13 cellular contexts compared by ENCODE assay signal in the genomic region with DNA sequence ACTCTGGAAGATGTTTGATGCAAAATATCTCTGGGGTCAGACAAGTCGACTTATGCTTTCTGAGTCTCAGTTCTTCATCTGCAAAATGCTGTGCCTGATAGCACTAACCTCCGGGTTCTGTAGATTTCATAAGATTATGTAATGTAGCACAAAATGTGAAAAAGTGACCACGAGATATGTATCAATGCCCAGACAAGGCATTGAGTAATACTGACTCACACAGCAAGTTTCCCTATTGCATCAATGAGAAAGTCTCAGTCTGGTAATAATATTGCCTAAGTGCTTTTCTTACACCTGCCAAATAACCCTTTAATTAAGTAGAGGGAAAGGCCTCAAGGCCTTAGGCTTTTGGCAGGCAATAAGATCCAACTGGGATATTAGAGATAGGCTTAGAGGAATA. TPM values are rescaled to one million over a fixed set of nuclear protein-coding genes. Genes with fewer than 3 reads are reported as not detected.
DNase-seq lines count a peak whose midpoint lies in the region; ATAC-seq and TF ChIP-seq lines count a peak whose summit lies in the region.
"Had no signal": no experiment of that assay in that cellular context is flagged by ENCODE, and none has a peak within 500 bp of the region (broad histone marks: within the 10 kb centered on the region; RNA-seq: fewer than 3 reads in every experiment).

No MANE protein-coding gene starts in this region.

- no peak overlapping the region for H4K8ac ChIP-seq in mesendoderm (ENCODE audit: low read depth, low read length)

- DNase-seq in GM03348 (ENCODE audit: low spot score) (peak; percentile 79), NOMO-1 (lab: John Stamatoyannopoulos, UW; ENCODE audit: unreplicated experiment in 2 of 2) (peak; percentile 83 to 96), esophagus squamous epithelium (lab: John Stamatoyannopoulos, UW) (no peak), sciatic nerve (ENCODE audit: low spot score) (no peak), mesendoderm (no peak), pons (ENCODE audit: low spot score) (no peak)
- DNase-seq in central memory CD4-positive, alpha-beta T cell = no peak
- DNase-seq: activated CD8-positive, alpha-beta memory T cell treated with anti-CD3 and anti-CD28 coated beads, Interleukin-2, amount 50 U/mL, for 48 hours; hypothalamus; KBM-7; NCI-H69; T-helper 2 cell had no signal

- no peaks in the 10 kb centered on the region for H3K36me3 ChIP-seq in esophagus squamous epithelium
- no peaks in the 10 kb centered on the region for H3K36me3 ChIP-seq in mesendoderm (ENCODE audit: control insufficient read depth, insufficient read depth, low read length)

- H3K79me1 ChIP-seq in mesendoderm (ENCODE audit: low read length) = no peaks in the 10 kb centered on the region

- no peaks in the 10 kb centered on the region for H3K79me2 ChIP-seq in mesendoderm (ENCODE audit: control insufficient read depth, insufficient read depth, low read length)

- H3K27me3 ChIP-seq in esophagus squamous epithelium (peaks cover 0 to 11% (median 0%) of the 10 kb centered on the region in 4 donors), mesendoderm (ENCODE audit: insufficient read depth, low read length, poor library complexity) (no peaks in the 10 kb centered on the region)

- no peak overlapping the region for H2BK15ac ChIP-seq in mesendoderm (replicated peaks; ENCODE audit: low read depth)

- no peak overlapping the region for H4K5ac ChIP-seq in mesendoderm (ENCODE audit: low read length)

- TF ChIP-seq CTCF in esophagus squamous epithelium (IDR thresholded peaks at IDR 0.05) = no peak

- TF ChIP-seq POLR2A in esophagus squamous epithelium (IDR thresholded peaks at IDR 0.05) = no peak

- H3K9ac ChIP-seq in mesendoderm (ENCODE audit: low read length) = no peak overlapping the region

- H3K9me3 ChIP-seq in esophagus squamous epithelium = no peaks in the 10 kb centered on the region

- H3K4me2 ChIP-seq in mesendoderm (ENCODE audit: low read length) = no peak overlapping the region

- H3K18ac ChIP-seq in mesendoderm (ENCODE audit: low read length) = no peak overlapping the region

- peak; percentile 83 for ATAC-seq in sciatic nerve
- no peak for ATAC-seq in GM21737 (IDR thresholded peaks at IDR 0.05; ENCODE audit: unreplicated experiment)

- H3K4me3 ChIP-seq in esophagus squamous epithelium = no peak overlapping the region
- no peak overlapping the region for H3K4me3 ChIP-seq in mesendoderm (ENCODE audit: low read length)

- no peak overlapping the region for H2BK5ac ChIP-seq in mesendoderm (ENCODE audit: low read length)

- H2BK120ac ChIP-seq in mesendoderm (ENCODE audit: low read depth, low read length) = no peak overlapping the region

- intact Hi-C loops in esophagus squamous epithelium (cut with DNase I) (no loop called here), sciatic nerve (cut with DNase I) (no loop called here)

- H3K56ac ChIP-seq in mesendoderm (ENCODE audit: low read length) = no peak overlapping the region

- no peak overlapping the region for H3K23ac ChIP-seq in mesendoderm (ENCODE audit: low read length)

- WGBS in esophagus squamous epithelium, 2 donors = 15 to 34% methylated on average over 3 of the region's 3 CpGs
- no CpG with 5 or more reads among the region's 3 CpGs for WGBS in mesendoderm (ENCODE audit: extremely low coverage, insufficient coverage, low lambda C conversion rate)

- peaks cover 16 to 30% (median 19%) of the 10 kb centered on the region in 3 donors for H3K4me1 ChIP-seq in esophagus squamous epithelium
- no peaks in the 10 kb centered on the region for H3K4me1 ChIP-seq in mesendoderm (ENCODE audit: control insufficient read depth, low read depth, low read length)

- no peak overlapping the region for H3K4ac ChIP-seq in mesendoderm (ENCODE audit: low read depth, low read length)

- H3K27ac ChIP-seq in esophagus squamous epithelium = peak overlapping the region; percentile 1 to 78 (median 65)
- no peak overlapping the region for H3K27ac ChIP-seq in mesendoderm (ENCODE audit: low read depth, low read length)

- no peak overlapping the region for H2AK5ac ChIP-seq in mesendoderm (ENCODE audit: low read length)

RNA-seq across cellular contexts. Expression of a gene that starts 41.4 kb away (rescaled TPM):
- total RNA-seq in esophagus squamous epithelium = 100 to 1,000 TPM in 2 of 4 donors, 10 to 100 TPM in 1, 1 to 10 TPM in 1; 4.5 to 210 (median 92.7) TPM
- 193 TPM for total RNA-seq in sciatic nerve
- polyA plus RNA-seq in mesendoderm (2013, experiment 1 of 2) = 49.5 TPM
- polyA plus RNA-seq in mesendoderm (2013, experiment 2 of 2) = 47.4 TPM

Comparison
In these comparisons a context has a peak if more than half of its experiments do, and no peak if none do; other contexts are left out.
1. DNase-seq: peak in GM03348 (single experiment) and NOMO-1 (2 of 2); none in esophagus squamous epithelium (single experiment), sciatic nerve (single experiment), central memory CD4-positive, alpha-beta T cell (single experiment), mesendoderm (single experiment) and pons (single experiment).